In the genomic region with DNA sequence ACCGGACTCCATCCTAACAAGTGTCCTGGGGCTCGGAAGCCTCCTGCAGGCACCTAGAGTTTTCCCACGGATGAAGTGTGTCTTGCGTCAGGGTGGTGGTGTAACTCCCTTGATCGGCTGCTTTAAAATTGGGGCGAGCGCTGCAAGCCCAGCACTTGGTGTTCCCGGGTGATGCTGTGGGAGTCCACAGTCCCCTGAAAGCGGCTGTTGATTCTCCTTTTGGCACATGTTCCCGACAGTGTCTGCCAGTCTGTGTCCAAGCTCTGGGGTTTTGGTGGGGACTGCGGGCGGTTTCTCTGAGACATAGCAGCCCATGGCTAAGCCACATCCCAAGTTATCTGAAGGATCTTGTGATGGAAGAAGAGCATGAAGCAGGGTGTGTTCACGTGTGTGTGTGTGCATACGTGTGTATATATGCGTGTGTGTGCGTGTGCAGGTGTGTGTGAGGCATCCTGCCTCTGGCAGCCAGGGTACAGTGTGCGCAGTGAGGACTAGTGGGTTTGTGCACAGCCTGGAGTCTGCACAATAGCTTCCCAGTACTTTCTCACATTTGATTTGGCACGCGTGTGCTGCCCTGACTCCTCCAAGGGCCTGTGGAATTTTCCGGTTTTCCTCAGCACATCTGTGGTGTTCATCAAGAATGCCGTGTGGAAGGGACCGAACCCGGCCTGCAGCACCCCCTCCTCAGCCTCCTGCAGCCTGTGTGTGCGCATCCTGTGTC, we compare ENCODE assay signal across 18 cellular contexts. TPM values are rescaled to one million over a fixed set of nuclear protein-coding genes. Genes with fewer than 3 reads are reported as not detected.
"Had no signal": no experiment of that assay in that cellular context is flagged by ENCODE, and none has a peak within 500 bp of the region (broad histone marks: within the 10 kb centered on the region; RNA-seq: fewer than 3 reads in every experiment).

No MANE protein-coding gene starts in this region.

- H3K4me1 Mint-ChIP-seq: activated CD4-positive, alpha-beta T cell treated with anti-CD3 and anti-CD28 coated beads, Interleukin-2, amount 10 ng/mL, durations not matched to agents 7 days and 5 days; activated naive CD8-positive, alpha-beta T cell treated with anti-CD3 and anti-CD28 coated beads for 36 hours; T-helper 17 cell had no signal

- H3K36me3 ChIP-seq: breast epithelium, sigmoid colon, spleen, stomach, tibial artery, vagina had no signal

- DNase-seq: activated CD4-positive, alpha-beta T cell treated with anti-CD3 and anti-CD28 coated beads, Interleukin-2, amount 10 ng/mL, durations not matched to agents 7 days and 5 days; activated CD4-positive, CD25-positive, alpha-beta regulatory T cell; activated naive CD8-positive, alpha-beta T cell treated with anti-CD3 and anti-CD28 coated beads for 36 hours; aorta; sigmoid colon; spleen; stomach; T-helper 17 cell; tibial artery had no signal

- H3K27ac ChIP-seq: breast epithelium, sigmoid colon, spleen, stomach, tibial artery, vagina had no signal

- ATAC-seq: esophagus mucosa, T-helper 17 cell had no signal

- H3K27ac Mint-ChIP-seq: activated CD4-positive, alpha-beta T cell treated with anti-CD3 and anti-CD28 coated beads, Interleukin-2, amount 10 ng/mL, durations not matched to agents 7 days and 5 days; activated naive CD8-positive, alpha-beta T cell treated with anti-CD3 and anti-CD28 coated beads for 36 hours; activated T-helper 1 cell treated with anti-CD3 and anti-CD28 coated beads, Interleukin-12 subunit alpha, Interleukin-12 subunit beta, Interleukin-2, Interleukin-4 antibody, amounts not matched to agents 30 ng/mL and 10 ng/mL and 1 ng/mL, durations not matched to agents 14 hours and 24 hours and 36 hours; T-helper 17 cell had no signal

- H3K4me3 ChIP-seq: breast epithelium, sigmoid colon, spleen, stomach, tibial artery, vagina had no signal

- H3K4me1 ChIP-seq: breast epithelium, sigmoid colon, spleen, stomach, tibial artery, vagina had no signal

- H3K4me3 Mint-ChIP-seq: activated CD4-positive, alpha-beta T cell treated with anti-CD3 and anti-CD28 coated beads, Interleukin-2, amount 10 ng/mL, durations not matched to agents 7 days and 5 days; activated naive CD8-positive, alpha-beta T cell treated with anti-CD3 and anti-CD28 coated beads for 36 hours; activated T-helper 1 cell treated with anti-CD3 and anti-CD28 coated beads, Interleukin-12 subunit alpha, Interleukin-12 subunit beta, Interleukin-2, Interleukin-4 antibody, amounts not matched to agents 30 ng/mL and 10 ng/mL and 1 ng/mL, durations not matched to agents 14 hours and 24 hours and 36 hours; T-helper 17 cell had no signal

- H3K9me3 ChIP-seq: breast epithelium, sigmoid colon, spleen, stomach, tibial artery, vagina had no signal

- H3K9me3 Mint-ChIP-seq: activated CD4-positive, alpha-beta T cell treated with anti-CD3 and anti-CD28 coated beads, Interleukin-2, amount 10 ng/mL, durations not matched to agents 7 days and 5 days; activated naive CD8-positive, alpha-beta T cell treated with anti-CD3 and anti-CD28 coated beads for 36 hours; activated T-helper 1 cell treated with anti-CD3 and anti-CD28 coated beads, Interleukin-12 subunit alpha, Interleukin-12 subunit beta, Interleukin-2, Interleukin-4 antibody, amounts not matched to agents 30 ng/mL and 10 ng/mL and 1 ng/mL, durations not matched to agents 14 hours and 24 hours and 36 hours had no signal

- H3K36me3 Mint-ChIP-seq: activated naive CD8-positive, alpha-beta T cell treated with anti-CD3 and anti-CD28 coated beads for 36 hours had no signal

- H3K27me3 ChIP-seq: sigmoid colon, tibial artery, vagina had no signal

RNA-seq across cellular contexts. Expression of a gene that starts 16.9 kb away (rescaled TPM):
- total RNA-seq: activated CD4-positive, alpha-beta T cell treated with anti-CD3 and anti-CD28 coated beads, Interleukin-2, amount 10 ng/mL, durations not matched to agents 7 days and 5 days; activated naive CD8-positive, alpha-beta T cell treated with anti-CD3 and anti-CD28 coated beads for 36 hours; activated T-helper 1 cell treated with anti-CD3 and anti-CD28 coated beads, Interleukin-12 subunit alpha, Interleukin-12 subunit beta, Interleukin-2, Interleukin-4 antibody, amounts not matched to agents 30 ng/mL and 10 ng/mL and 1 ng/mL, durations not matched to agents 14 hours and 24 hours and 36 hours; kidney epithelial cell; osteocyte; pulmonary artery endothelial cell; sigmoid colon; T-helper 17 cell had no signal

RNA-seq across cellular contexts. Expression of a gene that starts 44.3 kb away (rescaled TPM):
- total RNA-seq: activated CD4-positive, alpha-beta T cell treated with anti-CD3 and anti-CD28 coated beads, Interleukin-2, amount 10 ng/mL, durations not matched to agents 7 days and 5 days; activated naive CD8-positive, alpha-beta T cell treated with anti-CD3 and anti-CD28 coated beads for 36 hours; aorta; breast epithelium; cerebellum; esophagus mucosa; kidney epithelial cell; lower leg skin; osteocyte; pulmonary artery endothelial cell; sigmoid colon; spleen; stomach; T-helper 17 cell; vagina had no signal
